In genomic region chr12:6817056-6817455, GRCh38 we compare ENCODE assay signal across 20 cellular contexts. TPM values are rescaled to one million over a fixed set of nuclear protein-coding genes. Genes with fewer than 3 reads are reported as not detected.
"Had no signal": no experiment of that assay in that cellular context is flagged by ENCODE, and none has a peak within 500 bp of the region (broad histone marks: within the 10 kb centered on the region; RNA-seq: fewer than 3 reads in every experiment).

No MANE protein-coding gene starts in this region.

- H3K27ac Mint-ChIP-seq: stimulated activated effector memory CD8-positive, alpha-beta T cell treated with anti-CD3 and anti-CD28 coated beads, Interleukin-12 subunit alpha, Interleukin-12 subunit beta, amount 100 ng/mL, for 72 hours; type B pancreatic cell had no signal

- H3K4me3 ChIP-seq: coronary artery, heart left ventricle, psoas muscle, right lobe of liver, suprapubic skin, thyroid gland had no signal

- H3K27ac ChIP-seq: coronary artery, heart left ventricle, psoas muscle, right lobe of liver, suprapubic skin, thyroid gland had no signal

- H3K36me3 ChIP-seq: right lobe of liver, suprapubic skin, thyroid gland had no signal

- H3K27me3 ChIP-seq: right lobe of liver, thyroid gland had no signal

- H3K9me3 ChIP-seq: heart left ventricle, psoas muscle, right lobe of liver, suprapubic skin, thyroid gland had no signal

- H3K36me3 Mint-ChIP-seq: type B pancreatic cell had no signal

- H3K4me3 Mint-ChIP-seq: naive thymus-derived CD4-positive, alpha-beta T cell; stimulated activated effector memory CD8-positive, alpha-beta T cell treated with anti-CD3 and anti-CD28 coated beads, Interleukin-12 subunit alpha, Interleukin-12 subunit beta, amount 100 ng/mL, for 72 hours had no signal

- DNase-seq: effector CD4-positive, alpha-beta T cell; hippocampal formation; left colon; naive thymus-derived CD4-positive, alpha-beta T cell; psoas muscle; retina; right lobe of liver; stimulated activated CD4-positive, alpha-beta T cell treated with anti-CD3 and anti-CD28 coated beads, Interleukin-4, amount 100 ng/mL, for 1 hour; stimulated activated CD8-positive, alpha-beta memory T cell treated with anti-CD3 and anti-CD28 coated beads, Interleukin-4, amount 100 ng/mL, for 48 hours; stimulated activated naive CD8-positive, alpha-beta T cell treated with anti-CD3 and anti-CD28 coated beads, Interleukin-15, Interleukin-2, amounts not matched to agents 100 U/mL and 50 U/mL, for 24 hours; thyroid gland had no signal

- ATAC-seq: esophagus mucosa; heart left ventricle; left colon; naive thymus-derived CD4-positive, alpha-beta T cell; psoas muscle; right lobe of liver; stimulated activated effector memory CD8-positive, alpha-beta T cell treated with anti-CD3 and anti-CD28 coated beads, Interleukin-12 subunit alpha, Interleukin-12 subunit beta, amount 100 ng/mL, for 72 hours; stimulated activated naive CD8-positive, alpha-beta T cell treated with anti-CD3 and anti-CD28 coated beads, Interleukin-15, Interleukin-2, amounts not matched to agents 100 U/mL and 50 U/mL, for 24 hours had no signal

- H3K4me1 ChIP-seq: psoas muscle had no signal

- H3K9me3 Mint-ChIP-seq: stimulated activated effector memory CD8-positive, alpha-beta T cell treated with anti-CD3 and anti-CD28 coated beads, Interleukin-12 subunit alpha, Interleukin-12 subunit beta, amount 100 ng/mL, for 72 hours; type B pancreatic cell had no signal

RNA-seq across cellular contexts. Expression of gene GNB3, which starts 23.7 kb away (rescaled TPM):
- total RNA-seq: esophagus mucosa had no signal

RNA-seq across cellular contexts. Expression of gene CD4, which starts 27.7 kb away (rescaled TPM):
- total RNA-seq: dermis microvascular lymphatic vessel endothelial cell, glomerular endothelial cell, lung microvascular endothelial cell had no signal
